Comparison of ENCODE assay signal across 9 cellular contexts in genomic region chr3:58386966-58387365, GRCh38. TPM values are rescaled to one million over a fixed set of nuclear protein-coding genes. Genes with fewer than 3 reads are reported as not detected.
DNase-seq lines count a peak whose midpoint lies in the region; ATAC-seq, FAIRE-seq and TF ChIP-seq lines count a peak whose summit lies in the region.
"Had no signal": no experiment of that assay in that cellular context is flagged by ENCODE, and none has a peak within 500 bp of the region (broad histone marks: within the 10 kb centered on the region; RNA-seq: fewer than 3 reads in every experiment).

No MANE protein-coding gene starts in this region.

- peak overlapping the region; percentile 98 for H3K27ac ChIP-seq in IMR-90 (ENCODE audit: insufficient read depth, low read length)
- peak overlapping the region; percentile 97 for H3K27ac ChIP-seq in caudate nucleus (ENCODE audit: low read depth, low read length)
- no peak overlapping the region for H3K27ac ChIP-seq in keratinocyte (ENCODE audit: control insufficient read depth, insufficient read depth, low read length)

- H3K23ac ChIP-seq in IMR-90 (ENCODE audit: low read depth, low read length) = peak overlapping the region; percentile 96

- H3K27me3 ChIP-seq in IMR-90 (ENCODE audit: control insufficient read depth, insufficient read depth, low read length) = no peaks in the 10 kb centered on the region
- H3K27me3 ChIP-seq in keratinocyte (ENCODE audit: control insufficient read depth, extremely low read depth, insufficient read depth, low read length) = no peaks in the 10 kb centered on the region

- no peak for TF ChIP-seq RAD21 in IMR-90 (IDR thresholded peaks at IDR 0.05; ENCODE audit: low read length)

- H3K9me1 ChIP-seq in IMR-90 (ENCODE audit: insufficient read depth, low read length) (peaks cover 43% of the 10 kb centered on the region), keratinocyte (ENCODE audit: control insufficient read depth, extremely low read depth, insufficient read depth, low read length) (peaks cover 4% of the 10 kb centered on the region)

- H3K14ac ChIP-seq in IMR-90 (replicated peaks; ENCODE audit: low read depth, low read length) = peak overlapping the region; percentile 85

- peak overlapping the region; percentile 97 for H2BK120ac ChIP-seq in IMR-90 (ENCODE audit: low read depth, low read length)

- H3K4me3 ChIP-seq in IMR-90 (ENCODE audit: insufficient read depth, low read depth, low read length) = no peak overlapping the region
- H3K4me3 ChIP-seq in keratinocyte (ENCODE audit: control insufficient read depth in 2 of 3, extremely low read depth in 1 of 3, insufficient read depth in 2 of 3, low read depth in 1 of 3, low read length in 3 of 3) = no peak overlapping the region

- H4K91ac ChIP-seq in IMR-90 (ENCODE audit: insufficient read depth, low read depth, low read length) = peak overlapping the region; percentile 96

- no peaks in the 10 kb centered on the region for H3K9me3 ChIP-seq in IMR-90 (ENCODE audit: control insufficient read depth, insufficient read depth, low read length)
- H3K9me3 ChIP-seq in keratinocyte (ENCODE audit: control insufficient read depth, low read depth, low read length) = no peaks in the 10 kb centered on the region

- H2AK5ac ChIP-seq in IMR-90 (ENCODE audit: low read depth, low read length) = peak overlapping the region; percentile 98

- intact Hi-C loops in IMR-90 (cut with micrococcal nuclease) = loop anchor here (5.0 kb wide), 1 partner anchor 35 kb away; no protein-coding TSS in a partner anchor

- H3K4me1 ChIP-seq in IMR-90 (ENCODE audit: control insufficient read depth, insufficient read depth, low read length) (peaks cover 42% of the 10 kb centered on the region), keratinocyte (ENCODE audit: control insufficient read depth, extremely low read depth, insufficient read depth, low read length) (peaks cover 26% of the 10 kb centered on the region)

- H2BK5ac ChIP-seq in IMR-90 (ENCODE audit: low read depth, low read length, poor library complexity, severe bottlenecking) = peak overlapping the region; percentile 92

- ATAC-seq in IMR-90 (ENCODE audit: low read depth) (peak; percentile 9), GM21576 (IDR thresholded peaks at IDR 0.05; ENCODE audit: unreplicated experiment) (no peak)

- H3K4me2 ChIP-seq in IMR-90 (ENCODE audit: low read depth, low read length) = no peak overlapping the region
- no peak overlapping the region for H3K4me2 ChIP-seq in keratinocyte (ENCODE audit: control insufficient read depth, extremely low read depth, insufficient read depth, low read depth, low read length)

- TF ChIP-seq POLR2A in IMR-90 (IDR thresholded peaks at IDR 0.05; ENCODE audit: low read depth, low read length) = peak; percentile 34; the same call in 1 of the 2 replicates

- H2BK20ac ChIP-seq in IMR-90 (ENCODE audit: low read depth, low read length) = peak overlapping the region; percentile 96

- CTCF ChIA-PET in IMR-90 (lab: Yijun Ruan, JAX) = interaction anchor here (0.7 to 1.3 kb wide), 2 partner anchors 51 to 53 kb away, joined by 3 read pairs; no protein-coding TSS in a partner anchor

- H3K9ac ChIP-seq in IMR-90 (ENCODE audit: low read depth, low read length) (peak overlapping the region; percentile 57), keratinocyte (ENCODE audit: control insufficient read depth, extremely low read depth, insufficient read depth, low read length) (no peak overlapping the region)

- no peaks in the 10 kb centered on the region for H3K79me2 ChIP-seq in keratinocyte (ENCODE audit: control insufficient read depth, insufficient read depth, low read length)

- H3K56ac ChIP-seq in IMR-90 (ENCODE audit: extremely low read depth, insufficient read depth, low read length) = peak overlapping the region; percentile 78; the same call in 1 of the 2 replicates

- H3K36me3 ChIP-seq in IMR-90 (ENCODE audit: control insufficient read depth, insufficient read depth, low read length) = peaks cover 12% of the 10 kb centered on the region; the same call in 1 of the 2 replicates
- no peaks in the 10 kb centered on the region for H3K36me3 ChIP-seq in keratinocyte (ENCODE audit: control insufficient read depth in 2 of 2, extremely low read depth in 1 of 2, insufficient read depth in 2 of 2, low read length in 2 of 2)

- POLR2A ChIA-PET in IMR-90 (lab: Charles Lee; ENCODE audit: unreplicated experiment) = interaction anchor here (0.6 kb wide), 2 partner anchors 9 to 49 kb away, joined by 3 read pairs; no protein-coding TSS in a partner anchor

- peak overlapping the region; percentile 93 for H3K18ac ChIP-seq in IMR-90 (ENCODE audit: low read depth, low read length)

- H3K4ac ChIP-seq in IMR-90 (ENCODE audit: low read depth, low read length) = peak overlapping the region; percentile 91

- H2AFZ ChIP-seq in IMR-90 (replicated peaks; ENCODE audit: low read length, poor library complexity) (peak overlapping the region; percentile 50), keratinocyte (ENCODE audit: control insufficient read depth, low read length) (no peak overlapping the region)

- 15% methylated on average over 2 of the region's 3 CpGs; no CpG with 5 or more reads in 1 of the 2 experiments for WGBS in IMR-90 (ENCODE audit: extremely low coverage in 2 of 2, insufficient read length in 1 of 2), 2 experiments

- dilution Hi-C loops in IMR-90 (cut with HindIII; ENCODE audit: low sequenced_read_pairs, unreplicated experiment) (no loop called here), keratinocyte (cut with MboI; ENCODE audit: extremely low pct_ligation_motif_present, low sequenced_read_pairs) (no loop called here)

- peak overlapping the region; percentile 6 for H2AK9ac ChIP-seq in IMR-90 (replicated peaks; ENCODE audit: low read depth, low read length, poor library complexity)

- TF ChIP-seq CTCF in IMR-90 (conservative IDR thresholded peaks at IDR 0.05; ENCODE audit: low read depth, low read length) (no peak), keratinocyte (optimal IDR thresholded peaks at IDR 0.05 in 1 of 3, IDR thresholded peaks at IDR 0.05 in 1 of 3, conservative IDR thresholded peaks at IDR 0.05 in 1 of 3; ENCODE audit: extremely low read depth in 1 of 3, insufficient read depth in 2 of 3, low read length in 3 of 3) (no peak)

- H4K8ac ChIP-seq in IMR-90 (ENCODE audit: low read depth in 2 of 2, low read length in 2 of 2) = peak overlapping the region; percentile 33 to 76; a peak in 3 of 4 replicates

- peaks cover 6% of the 10 kb centered on the region; the same call in 1 of the 2 replicates for H4K20me1 ChIP-seq in IMR-90 (ENCODE audit: insufficient read depth, low read length)
- no peaks in the 10 kb centered on the region for H4K20me1 ChIP-seq in keratinocyte (ENCODE audit: control insufficient read depth, extremely low read depth, insufficient read depth, low read length)

- peaks cover 16 to 45% of the 10 kb centered on the region in 2 experiments for H3K79me1 ChIP-seq in IMR-90 (ENCODE audit: low read depth in 1 of 2, low read length in 2 of 2)

- H2BK15ac ChIP-seq in IMR-90 (ENCODE audit: low read depth, low read length) = peak overlapping the region; percentile 86; the same call in 2 of the 3 replicates

- peak overlapping the region; percentile 93 for H4K5ac ChIP-seq in IMR-90 (ENCODE audit: low read depth, low read length)

- peak; percentile 20 for FAIRE-seq in keratinocyte (lab: Jason Lieb, UNC)

- BruUV-seq in IMR-90 (replicated peaks; lab: Mats Ljungman, UMichigan) = no TSS peak

- in situ Hi-C loops in IMR-90 (cut with MboI; ENCODE audit: low sequenced_read_pairs) = no loop called here

- DNase-seq in IMR-90 (peak; percentile 94), caudate nucleus (lab: John Stamatoyannopoulos, UW) (peak in 57 of 61 donors; percentile 11 to 90 (median 65)), keratinocyte (ENCODE audit: low read depth, low spot score) (no peak), smooth muscle cell of the brain vasculature (ENCODE audit: low read depth, low spot score) (peak; percentile 67), GM19238 (ENCODE audit: insufficient read length, low spot score) (no peak)
- DNase-seq in activated CD4-positive, alpha-beta T cell treated with anti-CD3 and anti-CD28 coated beads, Interleukin-2, amount 50 U/mL, for 4 hours = no peak
- no peak for DNase-seq in stimulated activated CD8-positive, alpha-beta memory T cell treated with anti-CD3 and anti-CD28 coated beads, Interleukin-4, amount 100 ng/mL, for 48 hours
- DNase-seq: NCI-H524 treated with DMSO at 0.1 percent for 48 hours had no signal

TF ChIP-seq in IMR-90, 13 proteins besides CTCF, POLR2A, EP300 and RAD21 (continues in another document):
- TF ChIP-seq NFE2L2 (IDR thresholded peaks at IDR 0.05; ENCODE audit: low read depth, low read length) (peak; percentile 53; the same call in 1 of the 2 replicates), MAFK (IDR thresholded peaks at IDR 0.05; ENCODE audit: low read depth, low read length) (peak; percentile 62; the same call in 1 of the 2 replicates), BHLHE40 (IDR thresholded peaks at IDR 0.05; ENCODE audit: low read depth, low read length) (0 out of 2 replicates have a peak, but pooled peaks have one; percentile 22)

RNA-seq across cellular contexts. Expression of gene PDHB, which starts 46.7 kb away (rescaled TPM):
- total RNA-seq in IMR-90 (2012; rRNA removed) = 73.5 and 86.9 TPM in 2 replicates
- 63.8 and 69.2 TPM in 2 replicates for polyA plus RNA-seq in IMR-90 (2012; rRNA removed)
- polyA plus RNA-seq in IMR-90 (2012; cell fraction: cytosol; rRNA removed) = 27.8 and 29.5 TPM in 2 replicates
- 14.1 and 41.8 TPM in 2 replicates for polyA plus RNA-seq in IMR-90 (2012; cell fraction: nucleus; rRNA removed; ENCODE audit: low replicate concordance)
- polyA plus RNA-seq in keratinocyte = 50.3 to 78.9 TPM (median 77.4 TPM) in 3 replicates
- 27.2 TPM for polyA plus RNA-seq in keratinocyte (2011; ENCODE audit: low read depth)
- 45.3 and 68.9 TPM in 2 replicates for polyA plus RNA-seq in keratinocyte (2011; cell fraction: cytosol; rRNA removed)
- polyA plus RNA-seq in keratinocyte (2011; cell fraction: nucleus; rRNA removed) = 41.1 and 58.2 TPM in 2 replicates
- 38.2 and 59.5 TPM in 2 replicates for polyA plus RNA-seq in keratinocyte (2012; ENCODE audit: low replicate concordance)
- polyA minus RNA-seq in keratinocyte = 21.0 to 26.9 TPM (median 26.3 TPM) in 3 replicates
- 22.4 TPM for polyA minus RNA-seq in keratinocyte (2011; cell fraction: cytosol; rRNA and poly(A)+ RNA removed)
- polyA minus RNA-seq in keratinocyte (2011; cell fraction: nucleus; rRNA and poly(A)+ RNA removed) = 8.4 and 12.6 TPM in 2 replicates

RNA-seq across cellular contexts. Expression of gene PXK, which starts 54.3 kb away (rescaled TPM):
- 14.3 and 15.6 TPM in 2 replicates for total RNA-seq in IMR-90 (2012; rRNA removed)
- 16.4 and 17.7 TPM in 2 replicates for polyA plus RNA-seq in IMR-90 (2012; rRNA removed)
- 7.9 and 8.2 TPM in 2 replicates for polyA plus RNA-seq in IMR-90 (2012; cell fraction: cytosol; rRNA removed)
- polyA plus RNA-seq in IMR-90 (2012; cell fraction: nucleus; rRNA removed; ENCODE audit: low replicate concordance) = 5.9 and 25.5 TPM in 2 replicates
- polyA plus RNA-seq in keratinocyte = 9.2 to 12.9 TPM (median 12.2 TPM) in 3 replicates
- polyA plus RNA-seq in keratinocyte (2011; ENCODE audit: low read depth) = 11.9 TPM
- 10.4 and 15.0 TPM in 2 replicates for polyA plus RNA-seq in keratinocyte (2011; cell fraction: cytosol; rRNA removed)
- polyA plus RNA-seq in keratinocyte (2011; cell fraction: nucleus; rRNA removed) = 14.8 and 15.1 TPM in 2 replicates
- 9.1 and 13.2 TPM in 2 replicates for polyA plus RNA-seq in keratinocyte (2012; ENCODE audit: low replicate concordance)
- 4.5 to 12.9 TPM (median 8.1 TPM) in 3 replicates for polyA minus RNA-seq in keratinocyte
- polyA minus RNA-seq in keratinocyte (2011; cell fraction: cytosol; rRNA and poly(A)+ RNA removed) = 10.4 TPM
- polyA minus RNA-seq in keratinocyte (2011; cell fraction: nucleus; rRNA and poly(A)+ RNA removed) = 6.8 and 14.3 TPM in 2 replicates

Comparison
In these comparisons a context has a peak if more than half of its experiments do, and no peak if none do; other contexts are left out.
1. DNase-seq: peak in IMR-90 (single experiment), caudate nucleus (57 of 61) and smooth muscle cell of the brain vasculature (single experiment); none in keratinocyte (single experiment), GM19238 (single experiment), activated CD4-positive, alpha-beta T cell treated with anti-CD3 and anti-CD28 coated beads, Interleukin-2, amount 50 U/mL, for 4 hours (0 of 2) and stimulated activated CD8-positive, alpha-beta memory T cell treated with anti-CD3 and anti-CD28 coated beads, Interleukin-4, amount 100 ng/mL, for 48 hours (single experiment).